11 cellular contexts compared by ENCODE assay signal in genomic region chr14:53331247-53331646, GRCh38.
A peak's percentile ranks its signal among the peaks of the same experiment; 100 is the strongest.
DNase-seq lines count a peak whose midpoint lies in the region; ATAC-seq and TF ChIP-seq lines count a peak whose summit lies in the region.
"Had no signal": no experiment of that assay in that cellular context is flagged by ENCODE, and none has a peak within 500 bp of the region (broad histone marks: within the 10 kb centered on the region; RNA-seq: fewer than 3 reads in every experiment).

No MANE protein-coding gene starts in this region.

- no peak for TF ChIP-seq CTCF in HFFc6 (IDR thresholded peaks at IDR 0.05)
- TF ChIP-seq CTCF in kidney epithelial cell (IDR thresholded peaks at IDR 0.05; ENCODE audit: insufficient read depth, low read length, poor library complexity, severe bottlenecking) = no peak
- TF ChIP-seq CTCF in OCI-LY7 (conservative IDR thresholded peaks at IDR 0.05; ENCODE audit: low read length) = no peak

- H3K27me3 Mint-ChIP-seq in HFFc6 (ENCODE audit: insufficient read depth) = peaks cover 2% of the 10 kb centered on the region

- CTCF ChIA-PET in OCI-LY7 (lab: Charles Lee; ENCODE audit: unreplicated experiment) = no interaction called here

- H3K4me1 Mint-ChIP-seq in HFFc6 (ENCODE audit: low read depth) = peaks cover 23% of the 10 kb centered on the region

- H3K9me3 Mint-ChIP-seq in HFFc6 = no peaks in the 10 kb centered on the region

- BruUV-seq in OCI-LY7 (replicated peaks; lab: Mats Ljungman, UMichigan) = no TSS peak

- no peaks in the 10 kb centered on the region for H3K9me3 ChIP-seq in OCI-LY7 (ENCODE audit: low read length)

- H3K27ac ChIP-seq in OCI-LY7 (ENCODE audit: low read depth, low read length, poor library complexity, severe bottlenecking) = no peak overlapping the region

- H3K4me1 ChIP-seq in OCI-LY7 (ENCODE audit: insufficient read depth, low read length, poor library complexity, severe bottlenecking) = no peaks in the 10 kb centered on the region

- H4K20me1 ChIP-seq in OCI-LY7 (ENCODE audit: insufficient read depth, low read length) = no peaks in the 10 kb centered on the region

- no peaks in the 10 kb centered on the region for H3K79me2 ChIP-seq in OCI-LY7 (ENCODE audit: insufficient read depth, low read depth, low read length)

- H3K36me3 Mint-ChIP-seq in HFFc6 (ENCODE audit: low read depth) = no peaks in the 10 kb centered on the region

- intact Hi-C loops in OCI-LY7 (cut with micrococcal nuclease; ENCODE audit: unreplicated experiment) = no loop called here

- no peak for ATAC-seq in GM21723 (IDR thresholded peaks at IDR 0.05; ENCODE audit: unreplicated experiment)

- H3K4me3 ChIP-seq in kidney epithelial cell (ENCODE audit: low read depth, low read length) = no peak overlapping the region
- no peak overlapping the region for H3K4me3 ChIP-seq in OCI-LY7 (ENCODE audit: low read depth, low read length, poor library complexity, severe bottlenecking)

- no peaks in the 10 kb centered on the region for H3K27me3 ChIP-seq in kidney epithelial cell (ENCODE audit: control insufficient read depth, insufficient read depth, low read length)

- H3K4me2 ChIP-seq in OCI-LY7 (ENCODE audit: low read length) = no peak overlapping the region

- H3K36me3 ChIP-seq in kidney epithelial cell (ENCODE audit: control insufficient read depth, insufficient read depth, low read length) (no peaks in the 10 kb centered on the region), OCI-LY7 (ENCODE audit: insufficient read depth, low read length) (no peaks in the 10 kb centered on the region)

- no peak overlapping the region for H2AFZ ChIP-seq in OCI-LY7 (ENCODE audit: low read length)

- no peak overlapping the region for H3K4me3 Mint-ChIP-seq in HFFc6

- POLR2A ChIA-PET in OCI-LY7 (lab: Charles Lee) = interaction anchor here (0.6 kb wide), 1 partner anchor 122 kb away, joined by 3 read pairs; no protein-coding TSS in a partner anchor

- peak; percentile 49 for DNase-seq in AG20443 (ENCODE audit: low spot score)
- DNase-seq in HFFc6 = peak; percentile 30
- peak; percentile 41 for DNase-seq in astrocyte of the hippocampus (ENCODE audit: low read depth, low spot score)
- DNase-seq in kidney epithelial cell (ENCODE audit: low read depth) = peak; percentile 42
- DNase-seq in OCI-LY7 (ENCODE audit: low spot score) = no peak
- no peak for DNase-seq in UCSD-AML1 (lab: John Stamatoyannopoulos, UW; ENCODE audit: unreplicated experiment)
- DNase-seq: dermis blood vessel endothelial cell; NCI-H345; stimulated activated CD4-positive, alpha-beta T cell treated with anti-CD3 and anti-CD28 coated beads, Interleukin-4, amount 100 ng/mL, for 24 hours; stimulated activated naive CD4-positive, alpha-beta T cell had no signal

- no peaks in the 10 kb centered on the region for H3K9me2 ChIP-seq in OCI-LY7 (ENCODE audit: insufficient read depth, low read length)

- H3K27ac Mint-ChIP-seq in HFFc6 = no peak overlapping the region

Comparison
In these comparisons a context has a peak if more than half of its experiments do, and no peak if none do; other contexts are left out.
1. DNase-seq: peak in AG20443 (single experiment), HFFc6 (single experiment), astrocyte of the hippocampus (single experiment) and kidney epithelial cell (single experiment); none in OCI-LY7 (single experiment) and UCSD-AML1 (single experiment).